In the genomic region with DNA sequence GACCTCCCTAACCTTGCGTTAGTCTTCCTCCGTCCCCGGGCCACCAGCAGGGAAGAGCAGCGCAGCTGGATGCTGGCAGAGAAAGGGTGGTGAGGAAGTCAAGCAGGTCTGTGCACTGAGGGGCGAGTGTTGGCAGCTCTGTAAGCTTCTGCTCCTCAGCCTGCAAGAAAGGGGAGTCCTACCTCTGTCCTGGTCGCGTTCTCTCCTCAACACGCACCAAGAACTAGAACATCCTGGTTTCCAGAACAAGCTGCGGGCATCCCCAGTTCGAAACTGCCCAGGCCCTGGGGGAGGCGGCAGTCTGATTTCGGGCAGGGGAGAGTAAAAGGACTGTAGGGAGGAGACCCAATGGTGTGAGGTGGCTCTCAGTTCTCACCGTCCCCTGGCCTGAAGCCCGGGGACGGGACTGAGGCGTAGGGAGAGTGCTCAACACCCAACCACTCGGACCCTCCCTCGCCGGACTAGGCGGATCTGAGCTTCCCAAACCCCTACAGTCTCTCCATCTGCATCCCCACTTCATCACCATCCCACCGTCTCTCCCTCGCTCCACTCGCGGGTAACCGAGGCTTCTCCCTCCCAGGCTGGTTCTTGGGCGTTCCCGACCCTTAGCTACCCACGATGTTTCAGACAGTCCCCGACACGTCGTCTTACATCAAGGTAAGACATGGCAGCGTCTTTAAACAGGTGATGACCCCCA, we compare ENCODE assay signal across 9 cellular contexts. TPM values are rescaled to one million over a fixed set of nuclear protein-coding genes. Genes with fewer than 3 reads are reported as not detected.
DNase-seq lines count a peak whose midpoint lies in the region; ATAC-seq and TF ChIP-seq lines count a peak whose summit lies in the region.
"Had no signal": no experiment of that assay in that cellular context is flagged by ENCODE, and none has a peak within 500 bp of the region (broad histone marks: within the 10 kb centered on the region; RNA-seq: fewer than 3 reads in every experiment).

No MANE protein-coding gene starts in this region.

- peak overlapping the region; percentile 81 for H3K4me3 Mint-ChIP-seq in activated naive CD8-positive, alpha-beta T cell treated with anti-CD3 and anti-CD28 coated beads, Interleukin-2, amount 10 ng/mL, durations not matched to agents 7 days and 5 days
- H3K4me3 Mint-ChIP-seq in naive thymus-derived CD8-positive, alpha-beta T cell, result peak overlapping the region; percentile 75 to 92 (median 86)

- ATAC-seq in DND-41 (ENCODE audit: insufficient read depth, low read depth), result 0 out of 3 replicates have a peak, but pooled peaks have one; percentile 21
- peak; percentile 13 for ATAC-seq in HG02588 (IDR thresholded peaks at IDR 0.05; ENCODE audit: unreplicated experiment)
- peak; percentile 34 for ATAC-seq in activated naive CD8-positive, alpha-beta T cell treated with anti-CD3 and anti-CD28 coated beads, Interleukin-2, amount 10 ng/mL, durations not matched to agents 7 days and 5 days (ENCODE audit: low read depth)
- peak; percentile 61 to 65 for ATAC-seq in naive thymus-derived CD8-positive, alpha-beta T cell

- H3K27me3 Mint-ChIP-seq in activated naive CD8-positive, alpha-beta T cell treated with anti-CD3 and anti-CD28 coated beads, Interleukin-2, amount 10 ng/mL, durations not matched to agents 7 days and 5 days, result peaks cover 59% of the 10 kb centered on the region
- peaks cover 7 to 26% (median 24%) of the 10 kb centered on the region in 5 donors for H3K27me3 Mint-ChIP-seq in naive thymus-derived CD8-positive, alpha-beta T cell

- no peak overlapping the region for H3K27ac Mint-ChIP-seq in activated naive CD8-positive, alpha-beta T cell treated with anti-CD3 and anti-CD28 coated beads, Interleukin-2, amount 10 ng/mL, durations not matched to agents 7 days and 5 days
- H3K27ac Mint-ChIP-seq in naive thymus-derived CD8-positive, alpha-beta T cell, result peak overlapping the region in 5 of 10 donors; percentile 2 to 70 (median 43)

- no peaks in the 10 kb centered on the region for H3K27me3 ChIP-seq in DND-41 (ENCODE audit: insufficient read depth, low read length, poor library complexity)

- H2AFZ ChIP-seq in DND-41 (ENCODE audit: low read depth, low read length), result no peak overlapping the region

- H3K4me1 ChIP-seq in DND-41 (ENCODE audit: insufficient read depth, low read length), result peaks cover 16% of the 10 kb centered on the region

- H3K4me1 Mint-ChIP-seq in activated naive CD8-positive, alpha-beta T cell treated with anti-CD3 and anti-CD28 coated beads, Interleukin-2, amount 10 ng/mL, durations not matched to agents 7 days and 5 days, result peaks cover 39% of the 10 kb centered on the region
- peaks cover 22 to 56% (median 46%) of the 10 kb centered on the region in 4 donors for H3K4me1 Mint-ChIP-seq in naive thymus-derived CD8-positive, alpha-beta T cell

- no peak for DNase-seq in DND-41
- no peak for DNase-seq in activated naive CD8-positive, alpha-beta T cell treated with anti-CD3 and anti-CD28 coated beads, Interleukin-2, amount 10 ng/mL, durations not matched to agents 7 days and 5 days
- peak in 3 of 10 donors; percentile 32 to 42 (median 36) for DNase-seq in naive thymus-derived CD8-positive, alpha-beta T cell
- no peak for DNase-seq in ureter (ENCODE audit: low spot score)
- DNase-seq in stimulated activated CD8-positive, alpha-beta memory T cell treated with anti-CD3 and anti-CD28 coated beads, Interleukin-4, amount 100 ng/mL, for 48 hours, result no peak
- DNase-seq in NCI-H2171 treated with DMSO at 0.1 percent for 48 hours (lab: John Stamatoyannopoulos, UW), result no peak
- no peak for DNase-seq in OCI-M1 (lab: John Stamatoyannopoulos, UW)
- DNase-seq: hippocampal formation had no signal

- no peak overlapping the region for H3K27ac ChIP-seq in DND-41 (ENCODE audit: low read length)

- no peaks in the 10 kb centered on the region for H3K36me3 Mint-ChIP-seq in activated naive CD8-positive, alpha-beta T cell treated with anti-CD3 and anti-CD28 coated beads, Interleukin-2, amount 10 ng/mL, durations not matched to agents 7 days and 5 days
- no peaks in the 10 kb centered on the region for H3K36me3 Mint-ChIP-seq in naive thymus-derived CD8-positive, alpha-beta T cell

- no peaks in the 10 kb centered on the region for H3K79me2 ChIP-seq in DND-41 (ENCODE audit: insufficient read depth, low read length)

- no peak overlapping the region for H3K4me3 ChIP-seq in DND-41 (ENCODE audit: low read depth in 1 of 2, low read length in 2 of 2)

- no peaks in the 10 kb centered on the region for H3K36me3 ChIP-seq in DND-41 (ENCODE audit: insufficient read depth, low read length)

- H3K9ac ChIP-seq in DND-41 (ENCODE audit: low read depth, low read length), result no peak overlapping the region

- POLR2A ChIA-PET in activated naive CD8-positive, alpha-beta T cell treated with anti-CD3 and anti-CD28 coated beads, Interleukin-2, amount 10 ng/mL, durations not matched to agents 7 days and 5 days (lab: Charles Lee), result interaction anchor here (0.6 kb wide), 1 partner anchor 78 kb away, joined by 3 read pairs; no protein-coding TSS in a partner anchor
- POLR2A ChIA-PET in naive thymus-derived CD8-positive, alpha-beta T cell (lab: Charles Lee), result interaction anchor here (0.5 to 1.7 kb wide), 16 partner anchors 10 to 516 kb away, joined by 3 to 8 read pairs (median 3); no protein-coding TSS in a partner anchor

- H4K20me1 ChIP-seq in DND-41 (ENCODE audit: insufficient read depth, low read length), result no peaks in the 10 kb centered on the region

- TF ChIP-seq CTCF in DND-41 (IDR thresholded peaks at IDR 0.05; ENCODE audit: borderline replicate concordance, extremely low read depth, low read length, poor library complexity, severe bottlenecking), result no peak

- H3K9me3 Mint-ChIP-seq in activated naive CD8-positive, alpha-beta T cell treated with anti-CD3 and anti-CD28 coated beads, Interleukin-2, amount 10 ng/mL, durations not matched to agents 7 days and 5 days, result no peaks in the 10 kb centered on the region
- no peaks in the 10 kb centered on the region for H3K9me3 Mint-ChIP-seq in naive thymus-derived CD8-positive, alpha-beta T cell

- H3K4me2 ChIP-seq in DND-41 (ENCODE audit: insufficient read depth, low read length), result no peak overlapping the region

- no peaks in the 10 kb centered on the region for H3K9me3 ChIP-seq in DND-41 (ENCODE audit: insufficient read depth, low read length, severe bottlenecking)

RNA-seq across cellular contexts. Expression of a gene that starts 7.7 kb away (rescaled TPM):
- 10 to 100 TPM; 83.4 to 86.5 TPM for total RNA-seq in activated naive CD8-positive, alpha-beta T cell treated with anti-CD3 and anti-CD28 coated beads, Interleukin-2, amount 10 ng/mL, durations not matched to agents 7 days and 5 days
- 10 to 100 TPM; 87.7 to 87.9 TPM for total RNA-seq in naive thymus-derived CD8-positive, alpha-beta T cell
- polyA plus RNA-seq in naive thymus-derived CD8-positive, alpha-beta T cell, result 10 to 100 TPM; 54.9 to 64.5 (median 58.7) TPM
- total RNA-seq in ureter, result 19.1 TPM

Comparison
In these comparisons a context has a peak if more than half of its experiments do, and no peak if none do; other contexts are left out.
1. ATAC-seq: peak in every context shown above with its lines; median percentile 63 in naive thymus-derived CD8-positive, alpha-beta T cell; 34 in activated naive CD8-positive, alpha-beta T cell treated with anti-CD3 and anti-CD28 coated beads, Interleukin-2, amount 10 ng/mL, durations not matched to agents 7 days and 5 days; 21 in DND-41; 13 in HG02588.